20 cellular contexts compared by ENCODE assay signal in the genomic region with DNA sequence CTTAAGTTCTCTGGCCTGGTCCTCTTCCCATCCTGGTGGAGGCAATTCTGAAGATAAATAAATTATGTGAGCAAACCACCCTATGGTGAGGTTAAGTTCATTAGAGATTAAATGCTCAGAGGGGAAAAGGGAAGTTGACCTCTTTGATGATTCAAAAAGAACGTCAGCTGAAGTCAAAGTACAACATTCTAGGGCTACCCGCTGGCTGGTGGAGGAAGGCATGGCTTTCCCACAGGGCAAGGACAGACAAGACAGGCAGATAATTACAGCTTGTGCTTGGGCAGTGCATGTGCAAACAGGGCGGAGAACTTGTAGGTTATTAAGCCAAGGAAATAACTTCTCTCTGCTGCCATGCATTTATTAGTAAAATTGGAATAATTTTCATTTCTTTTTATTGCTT.
"Had no signal": no experiment of that assay in that cellular context is flagged by ENCODE, and none has a peak within 500 bp of the region (broad histone marks: within the 10 kb centered on the region; RNA-seq: fewer than 3 reads in every experiment).

No MANE protein-coding gene starts in this region.

- H3K4me3 Mint-ChIP-seq: activated CD4-positive, alpha-beta T cell treated with anti-CD3 and anti-CD28 coated beads for 36 hours; activated T-helper 1 cell treated with anti-CD3 and anti-CD28 coated beads, Interleukin-12 subunit alpha, Interleukin-12 subunit beta, Interleukin-2, Interleukin-4 antibody, amounts not matched to agents 30 ng/mL and 10 ng/mL and 1 ng/mL, durations not matched to agents 14 hours and 24 hours and 36 hours; endodermal cell; nephron; stimulated activated naive CD8-positive, alpha-beta T cell treated with anti-CD3 and anti-CD28 coated beads, Interleukin-15, Interleukin-2, amounts not matched to agents 100 ng/mL and 50 ng/mL, for 24 hours; T-helper 2 cell treated with Interferon-gamma antibody and Interleukin-4, amounts not matched to agents 5 μg/mL and 100 μg/mL, for 36 hours; type B pancreatic cell; WTC11 had no signal

- H3K27ac ChIP-seq: dorsolateral prefrontal cortex, epithelial cell of prostate, foreskin keratinocyte, lower lobe of right lung had no signal

- H3K4me1 ChIP-seq: foreskin keratinocyte, lower lobe of right lung had no signal

- H3K36me3 Mint-ChIP-seq: activated naive CD4-positive, alpha-beta T cell treated with anti-CD3 and anti-CD28 coated beads, Interleukin-2, amount 50 U/mL, for 72 hours; type B pancreatic cell; WTC11 had no signal

- H3K27me3 Mint-ChIP-seq: activated CD4-positive, alpha-beta T cell treated with anti-CD3 and anti-CD28 coated beads for 36 hours; stimulated activated naive CD8-positive, alpha-beta T cell treated with anti-CD3 and anti-CD28 coated beads, Interleukin-15, Interleukin-2, amounts not matched to agents 100 ng/mL and 50 ng/mL, for 24 hours; type B pancreatic cell had no signal

- H3K27ac Mint-ChIP-seq: activated CD4-positive, alpha-beta T cell treated with anti-CD3 and anti-CD28 coated beads for 36 hours; activated naive CD4-positive, alpha-beta T cell treated with anti-CD3 and anti-CD28 coated beads, Interleukin-2, amount 50 U/mL, for 72 hours; activated T-helper 1 cell treated with anti-CD3 and anti-CD28 coated beads, Interleukin-12 subunit alpha, Interleukin-12 subunit beta, Interleukin-2, Interleukin-4 antibody, amounts not matched to agents 30 ng/mL and 10 ng/mL and 1 ng/mL, durations not matched to agents 14 hours and 24 hours and 36 hours; endodermal cell; nephron; stimulated activated naive CD8-positive, alpha-beta T cell treated with anti-CD3 and anti-CD28 coated beads, Interleukin-15, Interleukin-2, amounts not matched to agents 100 ng/mL and 50 ng/mL, for 24 hours; T-helper 2 cell treated with Interferon-gamma antibody and Interleukin-4, amounts not matched to agents 5 μg/mL and 100 μg/mL, for 36 hours; type B pancreatic cell; WTC11 had no signal

- H3K4me3 ChIP-seq: dorsolateral prefrontal cortex, lower lobe of right lung had no signal

- ATAC-seq: activated CD4-positive, alpha-beta T cell treated with anti-CD3 and anti-CD28 coated beads for 36 hours; activated naive CD4-positive, alpha-beta T cell treated with anti-CD3 and anti-CD28 coated beads, Interleukin-2, amount 50 U/mL, for 72 hours; foreskin keratinocyte; lower lobe of right lung; WTC11 had no signal

- H3K27me3 ChIP-seq: dorsolateral prefrontal cortex, foreskin keratinocyte had no signal

- H3K9me3 ChIP-seq: lower lobe of right lung had no signal

- DNase-seq: activated CD4-positive, alpha-beta T cell treated with anti-CD3 and anti-CD28 coated beads for 36 hours; activated CD4-positive, alpha-beta T cell treated with anti-CD3 and anti-CD28 coated beads, Interleukin-2, amount 50 U/mL, for 48 hours; activated gamma-delta T cell treated with Interleukin-2 at 50 U/mL for 16 hours; dorsolateral prefrontal cortex; endodermal cell; foreskin keratinocyte; glutamatergic neuron; hippocampal formation; lower lobe of right lung; posterior cingulate gyrus; retina; stimulated activated CD4-positive, alpha-beta T cell treated with anti-CD3 and anti-CD28 coated beads, Interleukin-2, amount 100 ng/mL, for 24 hours had no signal

- H3K36me3 ChIP-seq: lower lobe of right lung had no signal

- H3K9me3 Mint-ChIP-seq: activated T-helper 1 cell treated with anti-CD3 and anti-CD28 coated beads, Interleukin-12 subunit alpha, Interleukin-12 subunit beta, Interleukin-2, Interleukin-4 antibody, amounts not matched to agents 30 ng/mL and 10 ng/mL and 1 ng/mL, durations not matched to agents 14 hours and 24 hours and 36 hours; endodermal cell; nephron; stimulated activated naive CD8-positive, alpha-beta T cell treated with anti-CD3 and anti-CD28 coated beads, Interleukin-15, Interleukin-2, amounts not matched to agents 100 ng/mL and 50 ng/mL, for 24 hours; T-helper 2 cell treated with Interferon-gamma antibody and Interleukin-4, amounts not matched to agents 5 μg/mL and 100 μg/mL, for 36 hours; type B pancreatic cell had no signal

- H3K4me1 Mint-ChIP-seq: activated CD4-positive, alpha-beta T cell treated with anti-CD3 and anti-CD28 coated beads for 36 hours; endodermal cell; nephron; WTC11 had no signal
